8 cellular contexts compared by ENCODE assay signal in genomic region chr12:87150969-87151662, GRCh38.
DNase-seq lines count a peak whose midpoint lies in the region; ATAC-seq, FAIRE-seq and TF ChIP-seq lines count a peak whose summit lies in the region.
"Had no signal": no experiment of that assay in that cellular context is flagged by ENCODE, and none has a peak within 500 bp of the region (broad histone marks: within the 10 kb centered on the region; RNA-seq: fewer than 3 reads in every experiment).

No MANE protein-coding gene starts in this region.

- H3K4me2 ChIP-seq in PC-9 (peak overlapping the region; percentile 20; the same call in 1 of the 2 replicates), osteoblast (ENCODE audit: insufficient read depth, low read length) (no peak overlapping the region)

- H3K4me3 ChIP-seq in PC-9: no peak overlapping the region
- no peak overlapping the region for H3K4me3 ChIP-seq in osteoblast (ENCODE audit: insufficient read depth, low read length)

- H3K36me3 ChIP-seq in PC-9 (ENCODE audit: low read depth) (no peaks in the 10 kb centered on the region), osteoblast (ENCODE audit: insufficient read depth, low read length) (no peaks in the 10 kb centered on the region)

- no peak for TF ChIP-seq CTCF in PC-9 (conservative IDR thresholded peaks at IDR 0.05)
- no peak for TF ChIP-seq CTCF in osteoblast (IDR thresholded peaks at IDR 0.05; ENCODE audit: extremely low read depth, low read depth, low read length)

- H2AFZ ChIP-seq in PC-9 (peak overlapping the region; percentile 65; the same call in 1 of the 2 replicates), osteoblast (ENCODE audit: low read length) (peak overlapping the region; percentile 73)

- no peaks in the 10 kb centered on the region for H3K79me2 ChIP-seq in PC-9 (ENCODE audit: low read depth)
- H3K79me2 ChIP-seq in osteoblast (ENCODE audit: insufficient read depth, low read length): no peaks in the 10 kb centered on the region

- no TSS peak for BruUV-seq in PC-9 (replicated peaks; lab: Mats Ljungman, UMichigan)

- DNase-seq in PC-9: peak; percentile 46 to 62
- DNase-seq in osteoblast (ENCODE audit: insufficient read length, low spot score, missing footprints): no peak
- DNase-seq in EL: no peak
- DNase-seq in ACHN: no peak
- DNase-seq in GM12892 (ENCODE audit: insufficient read length): no peak

- no peak for FAIRE-seq in GM12892 (lab: Jason Lieb, UNC)
- FAIRE-seq: HepG2 had no signal

- ATAC-seq in GM19328 (IDR thresholded peaks at IDR 0.05; ENCODE audit: unreplicated experiment) (peak; percentile 79), HG02870 (IDR thresholded peaks at IDR 0.05; ENCODE audit: unreplicated experiment) (peak; percentile 93)
- ATAC-seq: HepG2 had no signal

- no peak for TF ChIP-seq POLR2A in GM12892 (IDR thresholded peaks at IDR 0.05; ENCODE audit: low read depth, low read length)

- CTCF ChIA-PET in PC-9 (lab: Charles Lee): no interaction called here

- H3K9me3 ChIP-seq in PC-9 (ENCODE audit: insufficient read depth, low read depth) (0 out of 2 replicates have a peak, but pooled peaks cover 8% of the 10 kb centered on the region), osteoblast (ENCODE audit: low read depth, low read length) (no peaks in the 10 kb centered on the region)

- H4K20me1 ChIP-seq in PC-9 (ENCODE audit: insufficient read depth): no peaks in the 10 kb centered on the region
- H4K20me1 ChIP-seq in osteoblast (ENCODE audit: insufficient read depth, low read length): no peaks in the 10 kb centered on the region

- no peaks in the 10 kb centered on the region; the same call in 1 of the 2 replicates for H3F3A ChIP-seq in PC-9 (ENCODE audit: insufficient read depth, low read depth)

- H3K27ac ChIP-seq in PC-9: peak overlapping the region; percentile 70
- H3K27ac ChIP-seq in osteoblast (ENCODE audit: low read depth, low read length): no peak overlapping the region

- H3K9me2 ChIP-seq in PC-9 (ENCODE audit: insufficient read depth): no peaks in the 10 kb centered on the region

- in situ Hi-C loops in ACHN (cut with HindIII; ENCODE audit: low pct_ligation_motif_present, low pct_unique_long_range_greater_than_20kb, low sequenced_read_pairs): no loop called here

- intact Hi-C loops in PC-9 (cut with micrococcal nuclease; ENCODE audit: unreplicated experiment): no loop called here

- H3K4me1 ChIP-seq in PC-9 (replicated peaks; ENCODE audit: insufficient read depth): peaks cover 15% of the 10 kb centered on the region
- peaks cover 3% of the 10 kb centered on the region for H3K4me1 ChIP-seq in osteoblast (ENCODE audit: insufficient read depth, low read length)

- POLR2A ChIA-PET in PC-9 (lab: Charles Lee; ENCODE audit: unreplicated experiment): no interaction called here

- H3K27me3 ChIP-seq in PC-9 (ENCODE audit: insufficient read depth, low read depth) (no peaks in the 10 kb centered on the region), osteoblast (ENCODE audit: insufficient read depth, low read length) (no peaks in the 10 kb centered on the region)

Comparison
In these comparisons a context has a peak if more than half of its experiments do, and no peak if none do; other contexts are left out.
1. DNase-seq: peak in PC-9 (2 of 2); none in osteoblast (single experiment), EL (single experiment), ACHN (single experiment) and GM12892 (single experiment).